Comparison of ENCODE assay signal across 10 cellular contexts in the genomic region with DNA sequence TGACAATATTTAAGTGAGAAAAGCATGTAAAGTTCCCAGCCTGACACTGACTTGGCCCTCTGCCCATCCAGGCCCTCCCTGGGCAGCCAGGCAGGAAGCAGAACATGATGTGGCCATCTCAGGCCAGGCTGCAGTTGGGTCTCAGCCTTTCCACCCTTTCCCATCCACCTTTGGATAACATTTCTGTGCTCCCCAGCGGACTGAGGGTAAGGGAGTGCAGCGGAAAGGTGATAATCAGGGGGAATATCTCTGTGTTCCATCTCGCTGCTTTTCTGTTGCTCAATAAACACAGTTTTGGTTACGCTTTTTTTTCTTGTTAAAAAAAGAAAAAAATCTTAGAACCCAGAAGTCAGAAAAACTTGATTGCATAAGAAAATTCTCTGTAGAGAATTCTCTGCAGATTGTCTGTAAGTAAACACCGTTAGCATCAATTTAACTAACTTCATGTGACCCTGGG.
DNase-seq lines count a peak whose midpoint lies in the region; ATAC-seq, FAIRE-seq and TF ChIP-seq lines count a peak whose summit lies in the region.
"Had no signal": no experiment of that assay in that cellular context is flagged by ENCODE, and none has a peak within 500 bp of the region (broad histone marks: within the 10 kb centered on the region; RNA-seq: fewer than 3 reads in every experiment).

No MANE protein-coding gene starts in this region.

- no peaks in the 10 kb centered on the region for H3K36me3 Mint-ChIP-seq in CD8-positive, alpha-beta T cell

- CTCF ChIA-PET in CD8-positive, alpha-beta T cell (lab: Charles Lee): no interaction called here

- peaks cover 2% of the 10 kb centered on the region for H3K9me3 Mint-ChIP-seq in CD8-positive, alpha-beta T cell

- no peak for ATAC-seq in CD8-positive, alpha-beta T cell
- ATAC-seq in pancreas: peak in 3 of 4 donors; percentile 43 to 47 (median 47)
- ATAC-seq in HG03135 (IDR thresholded peaks at IDR 0.05; ENCODE audit: unreplicated experiment): no peak

- no peak overlapping the region for H3K4me3 ChIP-seq in CD8-positive, alpha-beta T cell (ENCODE audit: low read depth, low read length)
- H3K4me3 ChIP-seq in NB4 (ENCODE audit: low read depth, low read length) (peak overlapping the region; percentile 73), endocrine pancreas (ENCODE audit: control insufficient read depth, insufficient read depth, low read length) (peak overlapping the region; percentile 69), pancreas (peak overlapping the region in 2 of 4 donors; percentile 49 to 57)

- FAIRE-seq in pancreas (lab: Jason Lieb, UNC): no peak

- peak; percentile 35 for TF ChIP-seq POLR2A in NB4 (IDR thresholded peaks at IDR 0.05; ENCODE audit: extremely low read depth, insufficient read length)

- no peaks in the 10 kb centered on the region for H3K27me3 Mint-ChIP-seq in CD8-positive, alpha-beta T cell (ENCODE audit: low read depth)

- H3K4me1 Mint-ChIP-seq in CD8-positive, alpha-beta T cell (ENCODE audit: low read depth): peaks cover 43% of the 10 kb centered on the region
- H3K4me1 Mint-ChIP-seq: neural crest cell had no signal

- no peak for TF ChIP-seq CTCF in CD8-positive, alpha-beta T cell (IDR thresholded peaks at IDR 0.05)
- TF ChIP-seq CTCF in NB4 (IDR thresholded peaks at IDR 0.05; ENCODE audit: low read depth, low read length): no peak
- TF ChIP-seq CTCF in pancreas (IDR thresholded peaks at IDR 0.05): no peak

- POLR2A ChIA-PET in CD8-positive, alpha-beta T cell (lab: Charles Lee): interaction anchor here (0.7 kb wide), 1 partner anchor 21 kb away, joined by 3 read pairs; no protein-coding TSS in a partner anchor

- intact Hi-C loops in CD8-positive, alpha-beta T cell (cut with DNase I, micrococcal nuclease): no loop called here
- intact Hi-C loops in pancreas (cut with DNase I): no loop called here

- 45 to 73% methylated on average over 5 of the region's 5 CpGs for WGBS in pancreas, 2 donors

- no peaks in the 10 kb centered on the region for H3K27me3 ChIP-seq in CD8-positive, alpha-beta T cell (ENCODE audit: insufficient read depth, low read length)
- H3K27me3 ChIP-seq in endocrine pancreas (ENCODE audit: control insufficient read depth, insufficient read depth, low read length): no peaks in the 10 kb centered on the region
- no peaks in the 10 kb centered on the region for H3K27me3 ChIP-seq in pancreas

- no peak overlapping the region for H3K9ac ChIP-seq in endocrine pancreas (ENCODE audit: control insufficient read depth, insufficient read depth, low read length)

- H3K4me1 ChIP-seq in CD8-positive, alpha-beta T cell (ENCODE audit: insufficient read depth, low read length): peaks cover 30% of the 10 kb centered on the region
- no peaks in the 10 kb centered on the region for H3K4me1 ChIP-seq in endocrine pancreas (ENCODE audit: control insufficient read depth, insufficient read depth, low read length)
- H3K4me1 ChIP-seq in pancreas: no peaks in the 10 kb centered on the region

- peak overlapping the region; percentile 77 for H3K4me3 Mint-ChIP-seq in CD8-positive, alpha-beta T cell
- H3K4me3 Mint-ChIP-seq: neural crest cell had no signal

- no peaks in the 10 kb centered on the region for H3K9me3 ChIP-seq in CD8-positive, alpha-beta T cell (ENCODE audit: low read length)
- no peaks in the 10 kb centered on the region for H3K9me3 ChIP-seq in endocrine pancreas (ENCODE audit: control insufficient read depth, low read length)
- no peaks in the 10 kb centered on the region for H3K9me3 ChIP-seq in pancreas

- DNase-seq in CD8-positive, alpha-beta T cell: no peak
- peak; percentile 87 for DNase-seq in NB4 (ENCODE audit: low read depth)
- DNase-seq in pancreas: peak in 2 of 6 donors; percentile 25 to 34
- DNase-seq in stimulated activated naive CD4-positive, alpha-beta T cell treated with Interleukin-2 at 50 U/mL for 16 hours (lab: John Stamatoyannopoulos, UW): no peak
- DNase-seq in putamen (ENCODE audit: low spot score): no peak
- DNase-seq in HPDE6-E6E7 (ENCODE audit: extremely low spot score): no peak
- DNase-seq: NCI-H2029 treated with DMSO at 0.1 percent for 48 hours had no signal

- H3K27ac ChIP-seq in CD8-positive, alpha-beta T cell (ENCODE audit: low read depth, low read length): no peak overlapping the region
- no peak overlapping the region for H3K27ac ChIP-seq in pancreas

- no peaks in the 10 kb centered on the region for H3K36me3 ChIP-seq in CD8-positive, alpha-beta T cell (ENCODE audit: insufficient read depth, low read length)
- H3K36me3 ChIP-seq in endocrine pancreas (ENCODE audit: control insufficient read depth, insufficient read depth, low read length) (no peaks in the 10 kb centered on the region), pancreas (no peaks in the 10 kb centered on the region)

- H3K27ac Mint-ChIP-seq in CD8-positive, alpha-beta T cell: peak overlapping the region; percentile 89

Comparison
In these comparisons a context has a peak if more than half of its experiments do, and no peak if none do; other contexts are left out.
1. ATAC-seq: peak in pancreas (3 of 4); none in CD8-positive, alpha-beta T cell (single experiment) and HG03135 (single experiment).